Comparison of ENCODE assay signal across 23 cellular contexts in genomic region chr12:124830306-124830705, GRCh38. TPM values are rescaled to one million over a fixed set of nuclear protein-coding genes. Genes with fewer than 3 reads are reported as not detected.
A peak's percentile ranks its signal among the peaks of the same experiment; 100 is the strongest.
DNase-seq lines count a peak whose midpoint lies in the region; ATAC-seq and TF ChIP-seq lines count a peak whose summit lies in the region.
"Had no signal": no experiment of that assay in that cellular context is flagged by ENCODE, and none has a peak within 500 bp of the region (broad histone marks: within the 10 kb centered on the region; RNA-seq: fewer than 3 reads in every experiment).

No MANE protein-coding gene starts in this region.

- DNase-seq in Caco-2 (no peak), RWPE2 (ENCODE audit: low spot score) (no peak), NK-92 (lab: John Stamatoyannopoulos, UW; ENCODE audit: unreplicated experiment) (no peak), AML-193 (lab: John Stamatoyannopoulos, UW) (no peak)
- no peak for DNase-seq in activated T-cell treated with anti-CD3 and anti-CD28 coated beads, Interleukin-2, amount 50 U/mL, for 1 hour
- DNase-seq: C1 segment of cervical spinal cord; CD4-positive, alpha-beta memory T cell; DMS79 treated with DMSO at 0.1 percent for 48 hours; GF-D8; GOT3; MM.1S; NCI-H2029 treated with DMSO at 0.1 percent for 48 hours; NCI-H446 treated with DMSO at 0.1 percent for 48 hours; NCI-H526; NCI-H82; PC-9; RPMI8226; SHP77 treated with DMSO at 0.1 percent for 48 hours had no signal

- ATAC-seq in RWPE2 (ENCODE audit: low read depth) = no peak

- intact Hi-C loops in Caco-2 (cut with micrococcal nuclease; ENCODE audit: unreplicated experiment) = no loop called here

- no peaks in the 10 kb centered on the region for H3K27me3 ChIP-seq in Caco-2 (replicated peaks; ENCODE audit: control insufficient read depth, insufficient read depth, low read length)
- H3K27me3 ChIP-seq in RWPE2 (ENCODE audit: insufficient read depth, poor library complexity, severe bottlenecking) = no peaks in the 10 kb centered on the region
- no peaks in the 10 kb centered on the region for H3K27me3 ChIP-seq in liver (ENCODE audit: control insufficient read depth in 4 of 4, insufficient read depth in 4 of 4, low read length in 3 of 4)

- CTCF ChIA-PET in Caco-2 (lab: Charles Lee) = no interaction called here

- peak overlapping the region; percentile 91 for H3K27ac Mint-ChIP-seq in Caco-2 (ENCODE audit: unreplicated experiment)
- H3K27ac Mint-ChIP-seq: CD4-positive, alpha-beta memory T cell had no signal

- H3K36me3 ChIP-seq in Caco-2 (ENCODE audit: control insufficient read depth, insufficient read depth, low read length) (no peaks in the 10 kb centered on the region; the same call in 1 of the 2 replicates), RWPE2 (ENCODE audit: low read depth) (no peaks in the 10 kb centered on the region; the same call in 1 of the 2 replicates), liver (ENCODE audit: control insufficient read depth in 4 of 4, insufficient read depth in 3 of 4, low read depth in 1 of 4, low read length in 3 of 4) (no peaks in the 10 kb centered on the region)
- H3K36me3 ChIP-seq: HAP-1 had no signal

- TF ChIP-seq CTCF in Caco-2 (IDR thresholded peaks at IDR 0.05; ENCODE audit: insufficient read depth in 1 of 2, low read depth in 1 of 2, low read length in 1 of 2, severe bottlenecking in 1 of 2, unreplicated experiment in 1 of 2) = no peak
- TF ChIP-seq CTCF in RWPE2 (IDR thresholded peaks at IDR 0.05; ENCODE audit: poor library complexity, severe bottlenecking) = no peak
- no peak for TF ChIP-seq CTCF in liver (IDR thresholded peaks at IDR 0.05; ENCODE audit: low read depth, low read length, missing input control)

- H3K4me3 ChIP-seq in Caco-2 (ENCODE audit: low read depth, low read length) (no peak overlapping the region), RWPE2 (ENCODE audit: severe bottlenecking) (no peak overlapping the region), liver (ENCODE audit: low read depth in 1 of 3, low read length in 3 of 3) (no peak overlapping the region)
- H3K4me3 ChIP-seq: HAP-1, PC-9 had no signal

- no peak for TF ChIP-seq RAD21 in liver (IDR thresholded peaks at IDR 0.05)

- no peaks in the 10 kb centered on the region for H3K27me3 Mint-ChIP-seq in Caco-2 (ENCODE audit: insufficient read depth, unreplicated experiment)
- H3K27me3 Mint-ChIP-seq: CD4-positive, alpha-beta memory T cell; IgD-negative memory B cell had no signal

- H3K36me3 Mint-ChIP-seq in Caco-2 (ENCODE audit: insufficient read depth, unreplicated experiment) = peaks cover 19% of the 10 kb centered on the region
- H3K36me3 Mint-ChIP-seq: CD4-positive, alpha-beta memory T cell had no signal

- H3K4me1 ChIP-seq in Caco-2 (peaks cover 49% of the 10 kb centered on the region), RWPE2 (ENCODE audit: insufficient read depth, poor library complexity, severe bottlenecking) (peaks cover 21% of the 10 kb centered on the region), liver (ENCODE audit: control insufficient read depth in 4 of 4, insufficient read depth in 4 of 4, low read length in 3 of 4) (peaks cover 9 to 63% (median 53%) of the 10 kb centered on the region in 4 donors)

- peaks cover 8% of the 10 kb centered on the region; the same call in 1 of the 2 replicates for H3K9me3 ChIP-seq in Caco-2
- H3K9me3 ChIP-seq in RWPE2 (ENCODE audit: severe bottlenecking) = no peaks in the 10 kb centered on the region
- no peaks in the 10 kb centered on the region for H3K9me3 ChIP-seq in liver (ENCODE audit: control insufficient read depth in 4 of 4, low read length in 3 of 4)

- H3K4me1 Mint-ChIP-seq in Caco-2 (ENCODE audit: low read depth, unreplicated experiment) = peaks cover 34% of the 10 kb centered on the region
- H3K4me1 Mint-ChIP-seq: CD4-positive, alpha-beta memory T cell had no signal

- H3K4me3 Mint-ChIP-seq in Caco-2 (ENCODE audit: unreplicated experiment) = no peak overlapping the region
- H3K4me3 Mint-ChIP-seq: CD4-positive, alpha-beta memory T cell; IgD-negative memory B cell had no signal

- POLR2A ChIA-PET in Caco-2 (lab: Charles Lee) = interaction anchor here (1.8 kb wide), 1 partner anchor 8 kb away, joined by 6 read pairs; no protein-coding TSS in a partner anchor

- H3K27ac ChIP-seq in RWPE2 (ENCODE audit: poor library complexity, severe bottlenecking) (peak overlapping the region; percentile 96), liver (ENCODE audit: low read depth in 1 of 2, low read length in 2 of 2) (peak overlapping the region; percentile 90), temporal lobe (ENCODE audit: low read depth, low read length) (peak overlapping the region; percentile 54)
- H3K27ac ChIP-seq: KMS-11 had no signal

- no peaks in the 10 kb centered on the region for H3K9me3 Mint-ChIP-seq in Caco-2 (ENCODE audit: unreplicated experiment)

- WGBS in liver = 98% methylated on average over 6 of the region's 6 CpGs

- no TSS peak for BruUV-seq in Caco-2 (replicated peaks; lab: Mats Ljungman, UMichigan)

- no peak overlapping the region for H3K9ac ChIP-seq in liver (ENCODE audit: low read depth in 1 of 2, low read length in 2 of 2)
- H3K9ac ChIP-seq: KMS-11 had no signal

TF ChIP-seq in liver, 16 proteins besides CTCF, POLR2A, EP300 and RAD21:
- no peak for TF ChIP-seq EGR1 (IDR thresholded peaks at IDR 0.05; ENCODE audit: low read depth in 2 of 2)
- TF ChIP-seq FOXA2 (IDR thresholded peaks at IDR 0.05) = no peak
- no peak for TF ChIP-seq GABPA (IDR thresholded peaks at IDR 0.05 in 1 of 2, conservative IDR thresholded peaks at IDR 0.05 in 1 of 2)
- no peak for TF ChIP-seq ZBTB33 (IDR thresholded peaks at IDR 0.05)
- TF ChIP-seq JUND (IDR thresholded peaks at IDR 0.05) = no peak
- no peak for TF ChIP-seq TAF1 (conservative IDR thresholded peaks at IDR 0.05)
- no peak for TF ChIP-seq ATF3 (IDR thresholded peaks at IDR 0.05)
- no peak for TF ChIP-seq MAX (IDR thresholded peaks at IDR 0.05)
- TF ChIP-seq SP1 (IDR thresholded peaks at IDR 0.05) = no peak
- TF ChIP-seq REST (IDR thresholded peaks at IDR 0.05) = no peak
- TF ChIP-seq YY1 (IDR thresholded peaks at IDR 0.05) = no peak
- no peak for TF ChIP-seq HNF4G (IDR thresholded peaks at IDR 0.05)
- no peak for TF ChIP-seq FOXA1 (IDR thresholded peaks at IDR 0.05)
- TF ChIP-seq HNF4A (conservative IDR thresholded peaks at IDR 0.05) = no peak
- no peak for TF ChIP-seq NR2F2 (IDR thresholded peaks at IDR 0.05)
- TF ChIP-seq RXRA (IDR thresholded peaks at IDR 0.05) = no peak

RNA-seq across cellular contexts. Expression of gene SCARB1, which starts 33.4 kb away (rescaled TPM):
- 104 and 106 TPM in 2 replicates for total RNA-seq in Caco-2 (2022)
- 100 to 1,000 TPM in 1 of 2 donors, 10 to 100 TPM in 1; 85.3 to 169 TPM for total RNA-seq in liver
- polyA plus RNA-seq in liver = 100 to 1,000 TPM; 112 to 289 TPM
- total RNA-seq in temporal lobe = 12.5 TPM
